ENCODE assay signal across 26 cellular contexts in the genomic region with DNA sequence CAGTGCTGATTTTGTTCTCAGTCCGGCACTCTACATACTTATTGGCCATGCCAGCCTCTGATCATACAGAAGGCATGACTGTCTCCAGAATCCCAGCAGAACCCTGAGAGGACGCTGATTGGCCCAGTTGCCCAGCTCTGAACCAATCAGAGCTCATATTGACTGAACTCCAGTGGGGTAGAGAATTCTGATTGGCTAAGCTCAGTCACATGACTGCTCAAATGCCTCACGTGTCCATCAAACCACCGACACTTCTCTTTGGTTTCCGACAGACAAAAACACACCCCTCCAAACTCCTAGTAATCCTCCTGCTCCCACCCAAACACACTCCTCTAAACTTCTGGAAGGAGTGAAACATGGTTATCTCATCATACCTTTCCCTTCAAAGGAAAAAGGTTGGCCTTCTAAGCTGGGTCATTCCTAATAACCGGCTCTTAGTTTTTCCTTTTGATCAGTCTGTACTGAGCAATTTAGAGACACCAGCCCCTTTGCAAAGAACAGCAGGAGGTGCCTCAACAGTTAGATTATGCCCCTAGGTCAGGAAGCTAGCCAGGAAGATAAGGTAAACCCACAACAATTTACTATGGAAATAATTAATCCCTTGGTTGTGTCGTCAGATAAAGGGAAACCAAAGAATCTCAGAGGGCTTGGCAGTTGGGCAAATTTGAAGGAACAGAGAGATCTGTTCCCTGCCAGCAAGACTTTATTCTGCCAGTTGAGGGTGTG.
A peak's percentile ranks its signal among the peaks of the same experiment; 100 is the strongest.
DNase-seq lines count a peak whose midpoint lies in the region; ATAC-seq, FAIRE-seq and TF ChIP-seq lines count a peak whose summit lies in the region.
"Had no signal": no experiment of that assay in that cellular context is flagged by ENCODE, and none has a peak within 500 bp of the region (broad histone marks: within the 10 kb centered on the region; RNA-seq: fewer than 3 reads in every experiment).

No MANE protein-coding gene starts in this region.

- CTCF ChIA-PET in HepG2 (lab: Yijun Ruan, JAX; ENCODE audit: low intra/inter-chr PET ratio, low total read pairs) = no interaction called here

- H3K4me3 ChIP-seq in HepG2 (replicated peaks in 1 of 3; ENCODE audit: insufficient read depth in 1 of 3, low read depth in 2 of 3, low read length in 3 of 3) (no peak overlapping the region), right lobe of liver (no peak overlapping the region), endodermal cell (ENCODE audit: low read length) (no peak overlapping the region), smooth muscle cell (no peak overlapping the region), coronary artery (no peak overlapping the region)
- H3K4me3 ChIP-seq: dorsolateral prefrontal cortex had no signal

- H3K4me1 Mint-ChIP-seq in endodermal cell = peaks cover 58% of the 10 kb centered on the region
- H3K4me1 Mint-ChIP-seq: activated naive CD8-positive, alpha-beta T cell treated with anti-CD3 and anti-CD28 coated beads for 36 hours had no signal

- H3K9ac ChIP-seq in HepG2 (ENCODE audit: insufficient read depth, low read depth, low read length) = no peak overlapping the region
- H3K9ac ChIP-seq in endodermal cell (ENCODE audit: extremely low read depth, low read length, poor library complexity, severe bottlenecking) = no peak overlapping the region
- no peak overlapping the region for H3K9ac ChIP-seq in smooth muscle cell (ENCODE audit: low read depth)

- H3K36me3 ChIP-seq in HepG2 (replicated peaks in 1 of 2; ENCODE audit: control insufficient read depth in 1 of 2, insufficient read depth in 2 of 2, low read length in 2 of 2) (no peaks in the 10 kb centered on the region), right lobe of liver (no peaks in the 10 kb centered on the region), endodermal cell (ENCODE audit: control insufficient read depth, insufficient read depth, low read length) (no peaks in the 10 kb centered on the region), smooth muscle cell (ENCODE audit: low read depth) (no peaks in the 10 kb centered on the region)
- H3K36me3 ChIP-seq: neutrophil had no signal

- TF ChIP-seq RAD21 in HepG2 (CRISPR knock-in tag; IDR thresholded peaks at IDR 0.05) = no peak

- no peak for TF ChIP-seq POLR2A in HepG2 (IDR thresholded peaks at IDR 0.05; ENCODE audit: insufficient read depth in 1 of 2, low read depth in 2 of 2, low read length in 2 of 2)
- TF ChIP-seq POLR2A in right lobe of liver (IDR thresholded peaks at IDR 0.05) = no peak

- no TSS peak for BruUV-seq in HepG2 (replicated peaks; lab: Mats Ljungman, UMichigan)

- in situ Hi-C loops in HepG2 (cut with HindIII; ENCODE audit: extremely low pct_ligation_motif_present, low pct_unique_long_range_greater_than_20kb) (no loop called here), GM13976 (cut with MboI; ENCODE audit: low sequenced_read_pairs, unreplicated experiment) (no loop called here)

- no peak overlapping the region for H3K4me2 ChIP-seq in HepG2 (ENCODE audit: low read depth, low read length)
- no peak overlapping the region for H3K4me2 ChIP-seq in smooth muscle cell

- no peak for TF ChIP-seq EP300 in HepG2 (IDR thresholded peaks at IDR 0.05; ENCODE audit: low read depth in 2 of 2, low read length in 2 of 2)
- no peak for TF ChIP-seq EP300 in HepG2 (CRISPR knock-in tag; IDR thresholded peaks at IDR 0.05; ENCODE audit: borderline replicate concordance)

- FAIRE-seq in HepG2 (lab: Jason Lieb, UNC) = no peak
- FAIRE-seq: A204.1, G401.6 had no signal

- intact Hi-C loops in HepG2 (cut with micrococcal nuclease; ENCODE audit: unreplicated experiment) (no loop called here), right lobe of liver (cut with DNase I) (no loop called here)

- H3K79me2 ChIP-seq in HepG2 (ENCODE audit: insufficient read depth, low read length) = no peaks in the 10 kb centered on the region
- H3K79me2 ChIP-seq in smooth muscle cell (ENCODE audit: low read depth) = no peaks in the 10 kb centered on the region

- peak overlapping the region; percentile 5 for H3K27ac Mint-ChIP-seq in endodermal cell
- H3K27ac Mint-ChIP-seq: activated CD8-positive, alpha-beta T cell treated with anti-CD3 and anti-CD28 coated beads for 36 hours; activated naive CD8-positive, alpha-beta T cell treated with anti-CD3 and anti-CD28 coated beads for 36 hours; CD8-positive, alpha-beta T cell; memory B cell; progenitor cell of endocrine pancreas; type B pancreatic cell had no signal

- no peaks in the 10 kb centered on the region for H3K9me3 Mint-ChIP-seq in endodermal cell
- H3K9me3 Mint-ChIP-seq: activated CD8-positive, alpha-beta T cell treated with anti-CD3 and anti-CD28 coated beads for 36 hours; CD8-positive, alpha-beta T cell; memory B cell had no signal

- H3K9me3 ChIP-seq in HepG2 (ENCODE audit: low read length) (no peaks in the 10 kb centered on the region), right lobe of liver (no peaks in the 10 kb centered on the region), endodermal cell (ENCODE audit: control insufficient read depth, low read length) (no peaks in the 10 kb centered on the region), smooth muscle cell (replicated peaks; ENCODE audit: low read depth) (no peaks in the 10 kb centered on the region)
- H3K9me3 ChIP-seq: neutrophil had no signal

- H3K4me3 Mint-ChIP-seq in endodermal cell = no peak overlapping the region
- H3K4me3 Mint-ChIP-seq: activated CD8-positive, alpha-beta T cell treated with anti-CD3 and anti-CD28 coated beads for 36 hours; activated naive CD8-positive, alpha-beta T cell treated with anti-CD3 and anti-CD28 coated beads for 36 hours; CD8-positive, alpha-beta T cell; memory B cell; type B pancreatic cell had no signal

- peaks cover 2 to 20% of the 10 kb centered on the region in 2 experiments; a peak in 2 of 5 replicates for H3K27me3 ChIP-seq in HepG2 (ENCODE audit: control insufficient read depth in 1 of 2, insufficient read depth in 2 of 2, low read length in 2 of 2)
- H3K27me3 ChIP-seq in right lobe of liver = no peaks in the 10 kb centered on the region
- no peaks in the 10 kb centered on the region for H3K27me3 ChIP-seq in endodermal cell (ENCODE audit: control insufficient read depth, insufficient read depth, low read length, poor library complexity, severe bottlenecking)
- H3K27me3 ChIP-seq in smooth muscle cell (ENCODE audit: low read depth) = no peaks in the 10 kb centered on the region
- H3K27me3 ChIP-seq: neutrophil had no signal

- no peaks in the 10 kb centered on the region for H3K27me3 Mint-ChIP-seq in endodermal cell (ENCODE audit: insufficient read depth)
- H3K27me3 Mint-ChIP-seq: activated CD8-positive, alpha-beta T cell treated with anti-CD3 and anti-CD28 coated beads for 36 hours; activated naive CD8-positive, alpha-beta T cell treated with anti-CD3 and anti-CD28 coated beads for 36 hours had no signal

- ATAC-seq in HepG2 (no peak), right lobe of liver (no peak), HG03460 (IDR thresholded peaks at IDR 0.05; ENCODE audit: unreplicated experiment) (no peak)
- ATAC-seq: activated CD8-positive, alpha-beta T cell treated with anti-CD3 and anti-CD28 coated beads for 36 hours; CD8-positive, alpha-beta T cell; left cardiac atrium; PC-3 had no signal

- no peak overlapping the region for H2AFZ ChIP-seq in HepG2 (ENCODE audit: low read length)
- no peak overlapping the region for H2AFZ ChIP-seq in smooth muscle cell (ENCODE audit: low read depth)

- no peaks in the 10 kb centered on the region for H3K36me3 Mint-ChIP-seq in endodermal cell (ENCODE audit: low read depth)
- H3K36me3 Mint-ChIP-seq: activated naive CD8-positive, alpha-beta T cell treated with anti-CD3 and anti-CD28 coated beads for 36 hours; CD8-positive, alpha-beta T cell; memory B cell; type B pancreatic cell had no signal

- DNase-seq in HepG2 (ENCODE audit: low spot score) (no peak), right lobe of liver (no peak), NCI-H69 (lab: John Stamatoyannopoulos, UW) (peak; percentile 27), endodermal cell (peak; percentile 66), smooth muscle cell (lab: John Stamatoyannopoulos, UW; ENCODE audit: unreplicated experiment) (no peak), GM13976 (ENCODE audit: low spot score) (no peak), coronary artery (ENCODE audit: low spot score) (no peak)
- DNase-seq: activated CD4-positive, CD25-positive, alpha-beta regulatory T cell treated with anti-CD3 and anti-CD28 coated beads, Interleukin-2, amount 50 U/mL, for 72 hours; activated CD8-positive, alpha-beta T cell treated with anti-CD3 and anti-CD28 coated beads for 36 hours; activated effector memory CD4-positive, alpha-beta T cell treated with Interleukin-2 at 50 U/mL for 16 hours; activated naive CD8-positive, alpha-beta T cell treated with anti-CD3 and anti-CD28 coated beads for 36 hours; CD8-positive, alpha-beta T cell; dorsolateral prefrontal cortex; glutamatergic neuron; left cardiac atrium; NCI-H1105; NCI-H446; T-helper 9 cell had no signal

- H3F3A ChIP-seq in smooth muscle cell (ENCODE audit: low read depth) = no peaks in the 10 kb centered on the region

- 20% methylated on average over 6 of the region's 7 CpGs for WGBS in HepG2 (ENCODE audit: low lambda C conversion rate)
- WGBS in right lobe of liver (ENCODE audit: insufficient coverage, low coverage, low lambda C conversion rate, missing lambda C conversion rate) = 47% methylated on average over 5 of the region's 7 CpGs
- WGBS in endodermal cell (ENCODE audit: insufficient coverage in 1 of 2, insufficient read length in 1 of 2), 2 experiments = 69 to 82% methylated on average over 7 of the region's 7 CpGs
- WGBS in smooth muscle cell (ENCODE audit: low lambda C conversion rate) = 79% methylated on average over 7 of the region's 7 CpGs

- H3K27ac ChIP-seq in HepG2 (ENCODE audit: extremely low read length, insufficient read depth, low read length) (no peak overlapping the region), right lobe of liver (no peak overlapping the region), endodermal cell (ENCODE audit: low read depth, low read length) (no peak overlapping the region), smooth muscle cell (ENCODE audit: low read depth) (no peak overlapping the region), coronary artery (no peak overlapping the region)
- H3K27ac ChIP-seq: dorsolateral prefrontal cortex, neutrophil had no signal

- H4K20me1 ChIP-seq in HepG2 (ENCODE audit: insufficient read depth, low read length) = no peaks in the 10 kb centered on the region
- H4K20me1 ChIP-seq in smooth muscle cell (ENCODE audit: low read depth) = no peaks in the 10 kb centered on the region

- H3K4me1 ChIP-seq in HepG2 (ENCODE audit: insufficient read depth, low read length) (no peaks in the 10 kb centered on the region), right lobe of liver (no peaks in the 10 kb centered on the region), endodermal cell (ENCODE audit: control insufficient read depth, insufficient read depth, low read length) (peaks cover 16% of the 10 kb centered on the region), smooth muscle cell (ENCODE audit: low read depth) (peaks cover 5% of the 10 kb centered on the region)

- POLR2A ChIA-PET in HepG2 (lab: Yijun Ruan, JAX) = no interaction called here

- no peak for TF ChIP-seq CTCF in HepG2 (CRISPR knock-in tag; IDR thresholded peaks at IDR 0.05)
- TF ChIP-seq CTCF in right lobe of liver (IDR thresholded peaks at IDR 0.05) = no peak
- TF ChIP-seq CTCF in endodermal cell (conservative IDR thresholded peaks at IDR 0.05) = no peak
- no peak for TF ChIP-seq CTCF in smooth muscle cell (IDR thresholded peaks at IDR 0.05; ENCODE audit: borderline replicate concordance, insufficient read depth, poor library complexity, severe bottlenecking)
- no peak for TF ChIP-seq CTCF in GM13976 (IDR thresholded peaks at IDR 0.05; ENCODE audit: borderline replicate concordance, control extremely low read depth, extremely low read depth, insufficient read depth, missing control alignments)
- TF ChIP-seq CTCF in coronary artery (IDR thresholded peaks at IDR 0.05) = no peak

Comparison
In these comparisons a context has a peak if more than half of its experiments do, and no peak if none do; other contexts are left out.
1. DNase-seq: peak in NCI-H69 (single experiment) and endodermal cell (single experiment); none in HepG2 (single experiment), right lobe of liver (0 of 3), smooth muscle cell (single experiment), GM13976 (single experiment) and coronary artery (single experiment).